Comparison of ENCODE assay signal across 1 cellular context in the genomic region with DNA sequence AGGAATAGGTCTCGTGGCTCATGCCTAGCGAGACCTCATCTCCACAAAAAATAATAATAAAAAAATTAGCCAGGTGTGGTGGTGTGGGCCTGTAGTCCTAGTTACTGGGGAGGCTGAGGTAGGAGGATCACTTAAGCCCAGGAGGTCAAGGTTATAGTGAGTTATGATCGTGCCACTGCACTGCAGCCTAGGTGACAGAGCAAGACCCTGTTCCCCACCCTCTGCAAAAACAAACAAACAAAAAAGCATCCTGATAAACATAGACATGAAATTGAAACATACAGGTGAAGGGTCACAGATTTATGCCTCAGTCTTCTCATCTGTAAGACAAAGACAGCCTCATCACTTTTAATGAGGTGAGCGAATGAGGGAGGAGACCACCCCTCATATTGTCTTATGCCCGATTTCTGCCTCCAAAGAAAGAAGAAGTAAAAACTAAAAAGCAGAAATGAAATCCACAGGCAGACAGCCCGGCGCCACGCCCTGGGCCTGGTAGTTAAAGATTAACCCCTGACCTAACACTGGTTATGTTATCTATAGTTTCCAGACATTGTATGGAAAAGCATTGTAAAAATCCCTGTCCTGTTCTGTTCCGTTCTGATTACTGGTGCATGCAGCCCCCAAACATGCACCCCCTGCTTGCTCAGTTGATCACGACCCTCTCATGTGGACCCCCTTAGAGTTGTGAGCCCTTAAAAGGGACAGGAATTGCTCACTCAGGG.
TF ChIP-seq lines count a peak whose summit lies in the region.
"Not testable (repeated sequence)": the region's sequence is repeated elsewhere in the genome, so short reads cannot be mapped to it uniquely, and the experiment has no call there.

No MANE protein-coding gene starts in this region.

TF ChIP-seq in K562, 482 proteins besides CTCF, POLR2A, EP300 and RAD21 (continued from another document and continues in another):
- TF ChIP-seq NR2C2 (CRISPR knock-in tag; IDR thresholded peaks at IDR 0.05) (peak; percentile 58; the same call in 1 of the 2 replicates), NR2C2 (tag; IDR thresholded peaks at IDR 0.05) (peak; percentile 76; the same call in 1 of the 2 replicates), NEUROD1 (IDR thresholded peaks at IDR 0.05; ENCODE audit: borderline replicate concordance, low read depth, low read length, partially characterized antibody) (peak; percentile 50), SMAD3 (CRISPR knock-in tag; conservative IDR thresholded peaks at IDR 0.05) (peak; percentile 88), DPF2 (IDR thresholded peaks at IDR 0.05) (peak; percentile 98), FOSL1 (tag; conservative IDR thresholded peaks at IDR 0.05) (peak; percentile 65), NRF1 (conservative IDR thresholded peaks at IDR 0.05 in 1 of 2, IDR thresholded peaks at IDR 0.05 in 1 of 2) (0 out of 4 replicates have a peak, but pooled peaks of 1 of the 2 experiments have one; percentile 5), SMAD4 (CRISPR knock-in tag; conservative IDR thresholded peaks at IDR 0.05) (peak; percentile 100), GATAD2A (IDR thresholded peaks at IDR 0.05) (peak; percentile 79), SMAD1 (IDR thresholded peaks at IDR 0.05; ENCODE audit: low read depth, low read length, partially characterized antibody) (peak; percentile 74), ZNF644 (tag; IDR thresholded peaks at IDR 0.05; ENCODE audit: low read depth) (peak; percentile 92), JUND (IDR thresholded peaks at IDR 0.05; ENCODE audit: borderline replicate concordance, low read depth, low read length) (peak; percentile 53; the same call in 1 of the 2 replicates), JUND (tag; IDR thresholded peaks at IDR 0.05; ENCODE audit: borderline replicate concordance, low read depth, low read length) (peak; percentile 11; the same call in 2 of the 3 replicates), POLR2AphosphoS5 (IDR thresholded peaks at IDR 0.05; ENCODE audit: control insufficient read depth, insufficient read depth, low read depth, low read length) (peak; percentile 75), HDAC2 (IDR thresholded peaks at IDR 0.05) (peak; percentile 99), ZNF589 (CRISPR knock-in tag; IDR thresholded peaks at IDR 0.05; ENCODE audit: low read depth) (peak; percentile 68), CREB1 (IDR thresholded peaks at IDR 0.05) (peak; percentile 55; the same call in 1 of the 2 replicates), FOXA3 (CRISPR knock-in tag; conservative IDR thresholded peaks at IDR 0.05 in 1 of 2, IDR thresholded peaks at IDR 0.05 in 1 of 2) (peak in 1 of 2 experiments; percentile 47; a peak in 2 of 4 replicates), NFRKB (IDR thresholded peaks at IDR 0.05; ENCODE audit: low read depth) (peak; percentile 32; the same call in 1 of the 2 replicates), SMARCA4 (IDR thresholded peaks at IDR 0.05) (peak; percentile 99), RBM25 (IDR thresholded peaks at IDR 0.05; ENCODE audit: low read depth, low read length, severe bottlenecking) (peak; percentile 21), RB1 (IDR thresholded peaks at IDR 0.05; ENCODE audit: low read depth) (0 out of 2 replicates have a peak, but pooled peaks have one; percentile 11), SOX6 (IDR thresholded peaks at IDR 0.05) (peak; percentile 98), NCOA1 (IDR thresholded peaks at IDR 0.05; ENCODE audit: low read depth) (peak; percentile 93), ZNF586 (CRISPR knock-in tag; conservative IDR thresholded peaks at IDR 0.05) (0 out of 2 replicates have a peak, but pooled peaks have one; percentile 50), CBFB (CRISPR knock-in tag; IDR thresholded peaks at IDR 0.05) (0 out of 2 replicates have a peak, but pooled peaks have one; percentile 25), DMBX1 (CRISPR knock-in tag; IDR thresholded peaks at IDR 0.05; ENCODE audit: borderline replicate concordance) (peak; percentile 91), KLF6 (CRISPR knock-in tag; IDR thresholded peaks at IDR 0.05; ENCODE audit: borderline replicate concordance) (peak; percentile 78; the same call in 1 of the 2 replicates), NCOA4 (IDR thresholded peaks at IDR 0.05; ENCODE audit: partially characterized antibody) (peak; percentile 21), ARNT (IDR thresholded peaks at IDR 0.05) (peak; percentile 78 to 83; a peak in 3 of 4 replicates), HMGN3 (IDR thresholded peaks at IDR 0.05; ENCODE audit: borderline replicate concordance, extremely low read depth, insufficient read length, low read depth, low read length) (peak; percentile 56), ZNF212 (CRISPR knock-in tag; IDR thresholded peaks at IDR 0.05) (peak; percentile 74; the same call in 1 of the 2 replicates), NFATC3 (IDR thresholded peaks at IDR 0.05) (peak; percentile 79)
- TF ChIP-seq, protein P1, sequence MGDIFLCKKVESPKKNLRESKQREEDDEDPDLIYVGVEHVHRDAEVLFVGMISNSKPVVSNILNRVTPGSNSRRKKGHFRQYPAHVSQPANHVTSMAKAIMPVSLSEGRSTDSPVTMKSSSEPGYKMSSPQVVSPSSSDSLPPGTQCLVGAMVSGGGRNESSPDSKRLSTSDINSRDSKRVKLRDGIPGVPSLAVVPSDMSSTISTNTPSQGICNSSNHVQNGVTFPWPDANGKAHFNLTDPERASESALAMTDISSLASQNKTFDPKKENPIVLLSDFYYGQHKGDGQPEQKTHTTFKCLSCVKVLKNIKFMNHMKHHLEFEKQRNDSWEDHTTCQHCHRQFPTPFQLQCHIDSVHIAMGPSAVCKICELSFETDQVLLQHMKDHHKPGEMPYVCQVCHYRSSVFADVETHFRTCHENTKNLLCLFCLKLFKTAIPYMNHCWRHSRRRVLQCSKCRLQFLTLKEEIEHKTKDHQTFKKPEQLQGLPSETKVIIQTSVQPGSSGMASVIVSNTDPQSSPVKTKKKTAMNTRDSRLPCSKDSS (IDR thresholded peaks at IDR 0.05; ENCODE audit: low read depth, partially characterized antibody) = peak; percentile 22
- TF ChIP-seq, protein P2, sequence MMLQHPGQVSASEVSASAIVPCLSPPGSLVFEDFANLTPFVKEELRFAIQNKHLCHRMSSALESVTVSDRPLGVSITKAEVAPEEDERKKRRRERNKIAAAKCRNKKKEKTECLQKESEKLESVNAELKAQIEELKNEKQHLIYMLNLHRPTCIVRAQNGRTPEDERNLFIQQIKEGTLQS (IDR thresholded peaks at IDR 0.05) = peak; percentile 41; the same call in 1 of the 2 replicates
- TF ChIP-seq, protein P2 (CRISPR knock-in tag; conservative IDR thresholded peaks at IDR 0.05) = peak; percentile 65; the same call in 1 of the 2 replicates
- TF ChIP-seq, protein P3, sequence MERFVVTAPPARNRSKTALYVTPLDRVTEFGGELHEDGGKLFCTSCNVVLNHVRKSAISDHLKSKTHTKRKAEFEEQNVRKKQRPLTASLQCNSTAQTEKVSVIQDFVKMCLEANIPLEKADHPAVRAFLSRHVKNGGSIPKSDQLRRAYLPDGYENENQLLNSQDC (CRISPR knock-in tag; IDR thresholded peaks at IDR 0.05) = 0 out of 2 replicates have a peak, but pooled peaks have one; percentile 43
- not testable (repeated sequence) for TF ChIP-seq CREB1 (CRISPR knock-in tag; IDR thresholded peaks at IDR 0.05)
- TF ChIP-seq, protein P4, sequence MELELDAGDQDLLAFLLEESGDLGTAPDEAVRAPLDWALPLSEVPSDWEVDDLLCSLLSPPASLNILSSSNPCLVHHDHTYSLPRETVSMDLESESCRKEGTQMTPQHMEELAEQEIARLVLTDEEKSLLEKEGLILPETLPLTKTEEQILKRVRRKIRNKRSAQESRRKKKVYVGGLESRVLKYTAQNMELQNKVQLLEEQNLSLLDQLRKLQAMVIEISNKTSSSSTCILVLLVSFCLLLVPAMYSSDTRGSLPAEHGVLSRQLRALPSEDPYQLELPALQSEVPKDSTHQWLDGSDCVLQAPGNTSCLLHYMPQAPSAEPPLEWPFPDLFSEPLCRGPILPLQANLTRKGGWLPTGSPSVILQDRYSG (tag; conservative IDR thresholded peaks at IDR 0.05; ENCODE audit: low read depth) = 0 out of 2 replicates have a peak, but pooled peaks have one; percentile 44
- TF ChIP-seq, protein P5, sequence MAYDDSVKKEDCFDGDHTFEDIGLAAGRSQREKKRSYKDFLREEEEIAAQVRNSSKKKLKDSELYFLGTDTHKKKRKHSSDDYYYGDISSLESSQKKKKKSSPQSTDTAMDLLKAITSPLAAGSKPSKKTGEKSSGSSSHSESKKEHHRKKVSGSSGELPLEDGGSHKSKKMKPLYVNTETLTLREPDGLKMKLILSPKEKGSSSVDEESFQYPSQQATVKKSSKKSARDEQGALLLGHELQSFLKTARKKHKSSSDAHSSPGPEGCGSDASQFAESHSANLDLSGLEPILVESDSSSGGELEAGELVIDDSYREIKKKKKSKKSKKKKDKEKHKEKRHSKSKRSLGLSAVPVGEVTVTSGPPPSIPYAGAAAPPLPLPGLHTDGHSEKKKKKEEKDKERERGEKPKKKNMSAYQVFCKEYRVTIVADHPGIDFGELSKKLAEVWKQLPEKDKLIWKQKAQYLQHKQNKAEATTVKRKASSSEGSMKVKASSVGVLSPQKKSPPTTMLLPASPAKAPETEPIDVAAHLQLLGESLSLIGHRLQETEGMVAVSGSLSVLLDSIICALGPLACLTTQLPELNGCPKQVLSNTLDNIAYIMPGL (CRISPR knock-in tag; IDR thresholded peaks at IDR 0.05) = peak; percentile 51; the same call in 1 of the 2 replicates
- TF ChIP-seq, protein P6, sequence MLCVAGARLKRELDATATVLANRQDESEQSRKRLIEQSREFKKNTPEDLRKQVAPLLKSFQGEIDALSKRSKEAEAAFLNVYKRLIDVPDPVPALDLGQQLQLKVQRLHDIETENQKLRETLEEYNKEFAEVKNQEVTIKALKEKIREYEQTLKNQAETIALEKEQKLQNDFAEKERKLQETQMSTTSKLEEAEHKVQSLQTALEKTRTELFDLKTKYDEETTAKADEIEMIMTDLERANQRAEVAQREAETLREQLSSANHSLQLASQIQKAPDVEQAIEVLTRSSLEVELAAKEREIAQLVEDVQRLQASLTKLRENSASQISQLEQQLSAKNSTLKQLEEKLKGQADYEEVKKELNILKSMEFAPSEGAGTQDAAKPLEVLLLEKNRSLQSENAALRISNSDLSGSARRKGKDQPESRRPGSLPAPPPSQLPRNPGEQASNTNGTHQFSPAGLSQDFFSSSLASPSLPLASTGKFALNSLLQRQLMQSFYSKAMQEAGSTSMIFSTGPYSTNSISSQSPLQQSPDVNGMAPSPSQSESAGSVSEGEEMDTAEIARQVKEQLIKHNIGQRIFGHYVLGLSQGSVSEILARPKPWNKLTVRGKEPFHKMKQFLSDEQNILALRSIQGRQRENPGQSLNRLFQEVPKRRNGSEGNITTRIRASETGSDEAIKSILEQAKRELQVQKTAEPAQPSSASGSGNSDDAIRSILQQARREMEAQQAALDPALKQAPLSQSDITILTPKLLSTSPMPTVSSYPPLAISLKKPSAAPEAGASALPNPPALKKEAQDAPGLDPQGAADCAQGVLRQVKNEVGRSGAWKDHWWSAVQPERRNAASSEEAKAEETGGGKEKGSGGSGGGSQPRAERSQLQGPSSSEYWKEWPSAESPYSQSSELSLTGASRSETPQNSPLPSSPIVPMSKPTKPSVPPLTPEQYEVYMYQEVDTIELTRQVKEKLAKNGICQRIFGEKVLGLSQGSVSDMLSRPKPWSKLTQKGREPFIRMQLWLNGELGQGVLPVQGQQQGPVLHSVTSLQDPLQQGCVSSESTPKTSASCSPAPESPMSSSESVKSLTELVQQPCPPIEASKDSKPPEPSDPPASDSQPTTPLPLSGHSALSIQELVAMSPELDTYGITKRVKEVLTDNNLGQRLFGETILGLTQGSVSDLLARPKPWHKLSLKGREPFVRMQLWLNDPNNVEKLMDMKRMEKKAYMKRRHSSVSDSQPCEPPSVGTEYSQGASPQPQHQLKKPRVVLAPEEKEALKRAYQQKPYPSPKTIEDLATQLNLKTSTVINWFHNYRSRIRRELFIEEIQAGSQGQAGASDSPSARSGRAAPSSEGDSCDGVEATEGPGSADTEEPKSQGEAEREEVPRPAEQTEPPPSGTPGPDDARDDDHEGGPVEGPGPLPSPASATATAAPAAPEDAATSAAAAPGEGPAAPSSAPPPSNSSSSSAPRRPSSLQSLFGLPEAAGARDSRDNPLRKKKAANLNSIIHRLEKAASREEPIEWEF (CRISPR knock-in tag; IDR thresholded peaks at IDR 0.05) = peak; percentile 81
- TF ChIP-seq, protein P7, sequence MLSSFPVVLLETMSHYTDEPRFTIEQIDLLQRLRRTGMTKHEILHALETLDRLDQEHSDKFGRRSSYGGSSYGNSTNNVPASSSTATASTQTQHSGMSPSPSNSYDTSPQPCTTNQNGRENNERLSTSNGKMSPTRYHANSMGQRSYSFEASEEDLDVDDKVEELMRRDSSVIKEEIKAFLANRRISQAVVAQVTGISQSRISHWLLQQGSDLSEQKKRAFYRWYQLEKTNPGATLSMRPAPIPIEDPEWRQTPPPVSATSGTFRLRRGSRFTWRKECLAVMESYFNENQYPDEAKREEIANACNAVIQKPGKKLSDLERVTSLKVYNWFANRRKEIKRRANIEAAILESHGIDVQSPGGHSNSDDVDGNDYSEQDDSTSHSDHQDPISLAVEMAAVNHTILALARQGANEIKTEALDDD (IDR thresholded peaks at IDR 0.05) = peak; percentile 97
- TF ChIP-seq, protein P8, sequence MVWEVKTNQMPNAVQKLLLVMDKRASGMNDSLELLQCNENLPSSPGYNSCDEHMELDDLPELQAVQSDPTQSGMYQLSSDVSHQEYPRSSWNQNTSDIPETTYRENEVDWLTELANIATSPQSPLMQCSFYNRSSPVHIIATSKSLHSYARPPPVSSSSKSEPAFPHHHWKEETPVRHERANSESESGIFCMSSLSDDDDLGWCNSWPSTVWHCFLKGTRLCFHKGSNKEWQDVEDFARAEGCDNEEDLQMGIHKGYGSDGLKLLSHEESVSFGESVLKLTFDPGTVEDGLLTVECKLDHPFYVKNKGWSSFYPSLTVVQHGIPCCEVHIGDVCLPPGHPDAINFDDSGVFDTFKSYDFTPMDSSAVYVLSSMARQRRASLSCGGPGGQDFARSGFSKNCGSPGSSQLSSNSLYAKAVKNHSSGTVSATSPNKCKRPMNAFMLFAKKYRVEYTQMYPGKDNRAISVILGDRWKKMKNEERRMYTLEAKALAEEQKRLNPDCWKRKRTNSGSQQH (CRISPR knock-in tag; IDR thresholded peaks at IDR 0.05) = 0 out of 2 replicates have a peak, but pooled peaks have one; percentile 57
- TF ChIP-seq, protein P9, sequence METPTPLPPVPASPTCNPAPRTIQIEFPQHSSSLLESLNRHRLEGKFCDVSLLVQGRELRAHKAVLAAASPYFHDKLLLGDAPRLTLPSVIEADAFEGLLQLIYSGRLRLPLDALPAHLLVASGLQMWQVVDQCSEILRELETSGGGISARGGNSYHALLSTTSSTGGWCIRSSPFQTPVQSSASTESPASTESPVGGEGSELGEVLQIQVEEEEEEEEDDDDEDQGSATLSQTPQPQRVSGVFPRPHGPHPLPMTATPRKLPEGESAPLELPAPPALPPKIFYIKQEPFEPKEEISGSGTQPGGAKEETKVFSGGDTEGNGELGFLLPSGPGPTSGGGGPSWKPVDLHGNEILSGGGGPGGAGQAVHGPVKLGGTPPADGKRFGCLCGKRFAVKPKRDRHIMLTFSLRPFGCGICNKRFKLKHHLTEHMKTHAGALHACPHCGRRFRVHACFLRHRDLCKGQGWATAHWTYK (CRISPR knock-in tag; IDR thresholded peaks at IDR 0.05) = peak; percentile 87
